Comparison of ENCODE assay signal across 1 cellular context in the genomic region with DNA sequence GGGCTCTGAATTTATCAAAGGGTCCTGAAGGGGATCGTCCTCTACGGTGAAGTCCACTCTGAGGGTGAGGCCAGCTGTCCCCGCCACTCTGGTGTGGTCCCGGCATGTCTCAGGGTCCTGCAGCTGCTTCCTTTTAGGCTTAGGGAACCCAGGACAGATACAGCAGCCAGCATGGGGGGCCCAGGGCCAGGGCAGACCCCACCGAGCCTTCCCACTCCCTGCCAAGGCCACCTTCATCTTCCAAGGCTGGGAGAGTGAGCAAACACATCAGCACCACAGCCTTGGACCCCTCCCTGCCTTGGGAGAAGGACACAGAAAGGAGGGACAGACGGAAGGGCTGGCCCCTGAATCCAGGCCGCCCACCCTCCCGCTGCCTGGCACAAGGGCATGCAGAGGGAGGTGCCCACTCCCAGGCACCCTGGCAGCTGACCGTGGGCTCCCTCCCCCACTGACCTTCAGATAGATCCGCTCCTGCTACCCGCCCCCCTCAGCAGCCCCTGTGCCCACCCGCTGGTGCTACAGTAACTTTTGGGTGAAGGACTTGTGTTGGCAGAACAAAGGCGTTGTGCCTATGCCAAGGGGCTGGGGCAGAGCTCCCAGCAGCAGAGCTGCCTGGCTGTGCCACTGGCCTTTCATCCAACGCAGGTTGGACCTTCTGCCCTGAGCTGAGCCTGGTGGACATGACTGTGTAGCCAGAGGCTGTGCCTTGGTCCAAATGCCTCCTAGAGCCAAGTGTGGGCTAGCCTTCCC.
TF ChIP-seq lines count a peak whose summit lies in the region.

No MANE protein-coding gene starts in this region.

TF ChIP-seq in H1, 55 proteins besides CTCF, POLR2A, EP300 and RAD21:
- no peak for TF ChIP-seq SIN3A (conservative IDR thresholded peaks at IDR 0.05 in 1 of 2, IDR thresholded peaks at IDR 0.05 in 1 of 2; ENCODE audit: low read depth in 1 of 2, low read length in 2 of 2)
- TF ChIP-seq CHD1 (IDR thresholded peaks at IDR 0.05; ENCODE audit: low read depth, low read length), result no peak
- TF ChIP-seq SP4 (IDR thresholded peaks at IDR 0.05; ENCODE audit: low read length), result no peak
- TF ChIP-seq BRCA1 (IDR thresholded peaks at IDR 0.05; ENCODE audit: low read depth, low read length), result no peak
- no peak for TF ChIP-seq RNF2 (IDR thresholded peaks at IDR 0.05; ENCODE audit: borderline replicate concordance, low read depth, low read length, missing control alignments, poor library complexity, severe bottlenecking)
- no peak for TF ChIP-seq BCL11A (IDR thresholded peaks at IDR 0.05; ENCODE audit: low read depth in 2 of 2, low read length in 2 of 2)
- TF ChIP-seq PHF8 (conservative IDR thresholded peaks at IDR 0.05; ENCODE audit: low read depth, low read length), result no peak
- TF ChIP-seq HDAC2 (IDR thresholded peaks at IDR 0.05; ENCODE audit: borderline replicate concordance in 1 of 2, low read depth in 2 of 2, low read length in 2 of 2), result no peak
- TF ChIP-seq, protein P1, sequence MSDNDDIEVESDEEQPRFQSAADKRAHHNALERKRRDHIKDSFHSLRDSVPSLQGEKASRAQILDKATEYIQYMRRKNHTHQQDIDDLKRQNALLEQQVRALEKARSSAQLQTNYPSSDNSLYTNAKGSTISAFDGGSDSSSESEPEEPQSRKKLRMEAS (IDR thresholded peaks at IDR 0.05), result no peak
- TF ChIP-seq, protein P2, sequence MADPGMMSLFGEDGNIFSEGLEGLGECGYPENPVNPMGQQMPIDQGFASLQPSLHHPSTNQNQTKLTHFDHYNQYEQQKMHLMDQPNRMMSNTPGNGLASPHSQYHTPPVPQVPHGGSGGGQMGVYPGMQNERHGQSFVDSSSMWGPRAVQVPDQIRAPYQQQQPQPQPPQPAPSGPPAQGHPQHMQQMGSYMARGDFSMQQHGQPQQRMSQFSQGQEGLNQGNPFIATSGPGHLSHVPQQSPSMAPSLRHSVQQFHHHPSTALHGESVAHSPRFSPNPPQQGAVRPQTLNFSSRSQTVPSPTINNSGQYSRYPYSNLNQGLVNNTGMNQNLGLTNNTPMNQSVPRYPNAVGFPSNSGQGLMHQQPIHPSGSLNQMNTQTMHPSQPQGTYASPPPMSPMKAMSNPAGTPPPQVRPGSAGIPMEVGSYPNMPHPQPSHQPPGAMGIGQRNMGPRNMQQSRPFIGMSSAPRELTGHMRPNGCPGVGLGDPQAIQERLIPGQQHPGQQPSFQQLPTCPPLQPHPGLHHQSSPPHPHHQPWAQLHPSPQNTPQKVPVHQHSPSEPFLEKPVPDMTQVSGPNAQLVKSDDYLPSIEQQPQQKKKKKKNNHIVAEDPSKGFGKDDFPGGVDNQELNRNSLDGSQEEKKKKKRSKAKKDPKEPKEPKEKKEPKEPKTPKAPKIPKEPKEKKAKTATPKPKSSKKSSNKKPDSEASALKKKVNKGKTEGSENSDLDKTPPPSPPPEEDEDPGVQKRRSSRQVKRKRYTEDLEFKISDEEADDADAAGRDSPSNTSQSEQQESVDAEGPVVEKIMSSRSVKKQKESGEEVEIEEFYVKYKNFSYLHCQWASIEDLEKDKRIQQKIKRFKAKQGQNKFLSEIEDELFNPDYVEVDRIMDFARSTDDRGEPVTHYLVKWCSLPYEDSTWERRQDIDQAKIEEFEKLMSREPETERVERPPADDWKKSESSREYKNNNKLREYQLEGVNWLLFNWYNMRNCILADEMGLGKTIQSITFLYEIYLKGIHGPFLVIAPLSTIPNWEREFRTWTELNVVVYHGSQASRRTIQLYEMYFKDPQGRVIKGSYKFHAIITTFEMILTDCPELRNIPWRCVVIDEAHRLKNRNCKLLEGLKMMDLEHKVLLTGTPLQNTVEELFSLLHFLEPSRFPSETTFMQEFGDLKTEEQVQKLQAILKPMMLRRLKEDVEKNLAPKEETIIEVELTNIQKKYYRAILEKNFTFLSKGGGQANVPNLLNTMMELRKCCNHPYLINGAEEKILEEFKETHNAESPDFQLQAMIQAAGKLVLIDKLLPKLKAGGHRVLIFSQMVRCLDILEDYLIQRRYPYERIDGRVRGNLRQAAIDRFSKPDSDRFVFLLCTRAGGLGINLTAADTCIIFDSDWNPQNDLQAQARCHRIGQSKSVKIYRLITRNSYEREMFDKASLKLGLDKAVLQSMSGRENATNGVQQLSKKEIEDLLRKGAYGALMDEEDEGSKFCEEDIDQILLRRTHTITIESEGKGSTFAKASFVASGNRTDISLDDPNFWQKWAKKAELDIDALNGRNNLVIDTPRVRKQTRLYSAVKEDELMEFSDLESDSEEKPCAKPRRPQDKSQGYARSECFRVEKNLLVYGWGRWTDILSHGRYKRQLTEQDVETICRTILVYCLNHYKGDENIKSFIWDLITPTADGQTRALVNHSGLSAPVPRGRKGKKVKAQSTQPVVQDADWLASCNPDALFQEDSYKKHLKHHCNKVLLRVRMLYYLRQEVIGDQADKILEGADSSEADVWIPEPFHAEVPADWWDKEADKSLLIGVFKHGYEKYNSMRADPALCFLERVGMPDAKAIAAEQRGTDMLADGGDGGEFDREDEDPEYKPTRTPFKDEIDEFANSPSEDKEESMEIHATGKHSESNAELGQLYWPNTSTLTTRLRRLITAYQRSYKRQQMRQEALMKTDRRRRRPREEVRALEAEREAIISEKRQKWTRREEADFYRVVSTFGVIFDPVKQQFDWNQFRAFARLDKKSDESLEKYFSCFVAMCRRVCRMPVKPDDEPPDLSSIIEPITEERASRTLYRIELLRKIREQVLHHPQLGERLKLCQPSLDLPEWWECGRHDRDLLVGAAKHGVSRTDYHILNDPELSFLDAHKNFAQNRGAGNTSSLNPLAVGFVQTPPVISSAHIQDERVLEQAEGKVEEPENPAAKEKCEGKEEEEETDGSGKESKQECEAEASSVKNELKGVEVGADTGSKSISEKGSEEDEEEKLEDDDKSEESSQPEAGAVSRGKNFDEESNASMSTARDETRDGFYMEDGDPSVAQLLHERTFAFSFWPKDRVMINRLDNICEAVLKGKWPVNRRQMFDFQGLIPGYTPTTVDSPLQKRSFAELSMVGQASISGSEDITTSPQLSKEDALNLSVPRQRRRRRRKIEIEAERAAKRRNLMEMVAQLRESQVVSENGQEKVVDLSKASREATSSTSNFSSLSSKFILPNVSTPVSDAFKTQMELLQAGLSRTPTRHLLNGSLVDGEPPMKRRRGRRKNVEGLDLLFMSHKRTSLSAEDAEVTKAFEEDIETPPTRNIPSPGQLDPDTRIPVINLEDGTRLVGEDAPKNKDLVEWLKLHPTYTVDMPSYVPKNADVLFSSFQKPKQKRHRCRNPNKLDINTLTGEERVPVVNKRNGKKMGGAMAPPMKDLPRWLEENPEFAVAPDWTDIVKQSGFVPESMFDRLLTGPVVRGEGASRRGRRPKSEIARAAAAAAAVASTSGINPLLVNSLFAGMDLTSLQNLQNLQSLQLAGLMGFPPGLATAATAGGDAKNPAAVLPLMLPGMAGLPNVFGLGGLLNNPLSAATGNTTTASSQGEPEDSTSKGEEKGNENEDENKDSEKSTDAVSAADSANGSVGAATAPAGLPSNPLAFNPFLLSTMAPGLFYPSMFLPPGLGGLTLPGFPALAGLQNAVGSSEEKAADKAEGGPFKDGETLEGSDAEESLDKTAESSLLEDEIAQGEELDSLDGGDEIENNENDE (IDR thresholded peaks at IDR 0.05; ENCODE audit: insufficient replicate concordance, low read length), result no peak
- no peak for TF ChIP-seq KDM5A (IDR thresholded peaks at IDR 0.05; ENCODE audit: low read length)
TF ChIP-seq in H1: peak in this region for 0.
